Comparison of ENCODE assay signal across 2 cellular contexts in the genomic region with DNA sequence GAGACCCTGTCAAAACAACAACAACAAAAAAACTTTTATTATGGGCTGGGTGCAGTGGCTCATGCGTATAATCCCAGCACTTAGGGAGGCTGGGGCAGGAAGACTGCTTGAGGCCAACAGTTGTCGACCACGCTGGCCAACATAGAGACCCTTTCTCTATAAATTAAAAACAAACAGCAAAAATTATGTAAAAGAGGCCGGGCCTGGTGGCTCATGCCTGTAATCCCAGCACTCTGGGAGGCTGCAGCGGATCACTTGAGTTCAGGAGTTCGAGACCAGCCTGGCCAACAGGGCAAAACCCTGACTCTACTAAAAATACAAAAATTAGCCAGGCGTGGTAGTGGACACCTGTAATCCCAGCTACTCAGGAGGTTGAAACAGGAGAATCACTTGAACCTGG. TPM values are rescaled to one million over a fixed set of nuclear protein-coding genes. Genes with fewer than 3 reads are reported as not detected.
"Had no signal": no experiment of that assay in that cellular context is flagged by ENCODE, and none has a peak within 500 bp of the region (broad histone marks: within the 10 kb centered on the region; RNA-seq: fewer than 3 reads in every experiment).

No MANE protein-coding gene starts in this region.

RNA-seq across cellular contexts. Expression of a gene that starts 15.6 kb away (rescaled TPM):
- total RNA-seq: lung microvascular endothelial cell, myocyte had no signal
